ENCODE assay signal across 8 cellular contexts in genomic region chr19:12668346-12668745, GRCh38. TPM values are rescaled to one million over a fixed set of nuclear protein-coding genes. Genes with fewer than 3 reads are reported as not detected.
A peak's percentile ranks its signal among the peaks of the same experiment; 100 is the strongest.
DNase-seq lines count a peak whose midpoint lies in the region; ATAC-seq and TF ChIP-seq lines count a peak whose summit lies in the region.

No MANE protein-coding gene starts in this region.

- CTCF ChIA-PET in Calu3 (lab: Charles Lee) (no interaction called here), RWPE1 (lab: Yijun Ruan, JAX) (no interaction called here)

- intact Hi-C loops in Calu3 (cut with micrococcal nuclease; ENCODE audit: unreplicated experiment), result loop anchor here (5.0 kb wide), 1 partner anchor 106 kb away; no protein-coding TSS in a partner anchor

- peaks cover 56% of the 10 kb centered on the region for H3K36me3 Mint-ChIP-seq in Calu3 (ENCODE audit: insufficient read depth, unreplicated experiment)

- WGBS in esophagus, 2 donors, result 62 to 67% methylated on average over 8 of the region's 8 CpGs

- H3K4me3 ChIP-seq in esophagus (ENCODE audit: low read depth in 1 of 2, low read length in 2 of 2) (peak overlapping the region; percentile 75 to 90), parathyroid adenoma (ENCODE audit: low read depth, low read length) (peak overlapping the region; percentile 97)

- peak overlapping the region; percentile 87 for H3K27ac ChIP-seq in RWPE1
- peak overlapping the region in 1 of 2 donors; percentile 96 for H3K27ac ChIP-seq in esophagus (ENCODE audit: low read depth in 2 of 2, low read length in 1 of 2)
- peak overlapping the region; percentile 95 for H3K27ac ChIP-seq in parathyroid adenoma

- no peak overlapping the region for H2AFZ ChIP-seq in parathyroid adenoma

- H3K4me2 ChIP-seq in parathyroid adenoma (ENCODE audit: low read length), result peak overlapping the region; percentile 100

- DNase-seq in Calu3, result no peak
- no peak for DNase-seq in RWPE1 (ENCODE audit: low spot score)
- DNase-seq in DMS79 (lab: John Stamatoyannopoulos, UW), result no peak
- no peak for DNase-seq in NCI-H1092 treated with DMSO at 0.1 percent for 48 hours (lab: John Stamatoyannopoulos, UW)
- DNase-seq in GOT3 (lab: John Stamatoyannopoulos, UW), result no peak

- H3K79me2 ChIP-seq in parathyroid adenoma, result peaks cover 5% of the 10 kb centered on the region

- no peak for ATAC-seq in HG02588 (IDR thresholded peaks at IDR 0.05; ENCODE audit: unreplicated experiment)

- no peaks in the 10 kb centered on the region for H3K9me3 ChIP-seq in esophagus (ENCODE audit: control insufficient read depth in 2 of 2, insufficient read depth in 1 of 2, low read depth in 1 of 2, low read length in 1 of 2)
- H3K9me3 ChIP-seq in parathyroid adenoma (ENCODE audit: control insufficient read depth, low read length), result no peaks in the 10 kb centered on the region

- POLR2A ChIA-PET in RWPE1 (lab: Yijun Ruan, JAX; ENCODE audit: low non-redundant PET), result interaction anchor here (0.6 kb wide), 1 partner anchor 123 kb away, joined by 3 read pairs; no protein-coding TSS in a partner anchor

- no TSS peak for BruUV-seq in Calu3 (replicated peaks; lab: Mats Ljungman, UMichigan)

- no peaks in the 10 kb centered on the region for H3K27me3 Mint-ChIP-seq in Calu3 (ENCODE audit: unreplicated experiment)

- H3K4me3 Mint-ChIP-seq in Calu3 (ENCODE audit: low read depth, unreplicated experiment), result peak overlapping the region; percentile 88

- H3K4me1 ChIP-seq in esophagus (ENCODE audit: control insufficient read depth in 2 of 2, insufficient read depth in 2 of 2, low read length in 1 of 2), result peaks cover 21 to 25% of the 10 kb centered on the region in 2 donors
- peaks cover 10% of the 10 kb centered on the region for H3K4me1 ChIP-seq in parathyroid adenoma

- H3K9me3 Mint-ChIP-seq in Calu3 (ENCODE audit: low read depth, unreplicated experiment), result no peaks in the 10 kb centered on the region

- H3K4me1 Mint-ChIP-seq in Calu3 (ENCODE audit: low read depth, unreplicated experiment), result peaks cover 8% of the 10 kb centered on the region

- no peak overlapping the region for H3K9ac ChIP-seq in parathyroid adenoma

- H3K36me3 ChIP-seq in esophagus (ENCODE audit: control insufficient read depth in 2 of 2, insufficient read depth in 2 of 2, low read length in 1 of 2) (peaks cover 0 to 19% of the 10 kb centered on the region in 2 donors), parathyroid adenoma (ENCODE audit: control insufficient read depth, insufficient read depth, low read length) (no peaks in the 10 kb centered on the region)

- no peak overlapping the region for H3K27ac Mint-ChIP-seq in Calu3 (ENCODE audit: unreplicated experiment)

- no peaks in the 10 kb centered on the region for H3K27me3 ChIP-seq in esophagus (ENCODE audit: control insufficient read depth in 1 of 2, insufficient read depth in 2 of 2, low read length in 2 of 2)
- no peaks in the 10 kb centered on the region for H3K27me3 ChIP-seq in parathyroid adenoma (ENCODE audit: control insufficient read depth, insufficient read depth, low read length)

- TF ChIP-seq CTCF in Calu3 (IDR thresholded peaks at IDR 0.05; ENCODE audit: unreplicated experiment), result no peak
- TF ChIP-seq CTCF in RWPE1 (conservative IDR thresholded peaks at IDR 0.05; ENCODE audit: low read depth), result no peak
- TF ChIP-seq CTCF in parathyroid adenoma (IDR thresholded peaks at IDR 0.05), result no peak

RNA-seq across cellular contexts. Expression of gene WDR83, which starts 1.7 kb away (rescaled TPM):
- 10.1 and 10.8 TPM in 2 replicates for total RNA-seq in Calu3 (2022)
- 10 to 100 TPM in 1 of 2 donors, 1 to 10 TPM in 1; 8.9 to 14.4 TPM for polyA plus RNA-seq in esophagus

RNA-seq across cellular contexts. Expression of gene MAN2B1, which starts 1.8 kb away (rescaled TPM):
- 76.9 and 84.4 TPM in 2 replicates for total RNA-seq in Calu3 (2022)
- 10 to 100 TPM; 22.6 to 26.6 TPM for polyA plus RNA-seq in esophagus

RNA-seq across cellular contexts. Expression of gene DHPS, which starts 13.3 kb away (rescaled TPM):
- total RNA-seq in Calu3 (2022), result 57.6 and 69.1 TPM in 2 replicates
- polyA plus RNA-seq in esophagus, result 10 to 100 TPM; 45.5 to 51.3 TPM

RNA-seq across cellular contexts. Expression of gene GNG14, which starts 19.5 kb away (rescaled TPM):
- not detected in 2 replicates for total RNA-seq in Calu3 (2022)
- not detected for polyA plus RNA-seq in esophagus

RNA-seq across cellular contexts. Expression of gene FBXW9, which starts 28.1 kb away (rescaled TPM):
- 6.7 and 7.1 TPM in 2 replicates for total RNA-seq in Calu3 (2022)
- 10 to 100 TPM in 1 of 2 donors, 1 to 10 TPM in 1; 5.0 to 12.3 TPM for polyA plus RNA-seq in esophagus
